Comparison of ENCODE assay signal across 8 cellular contexts in the genomic region with DNA sequence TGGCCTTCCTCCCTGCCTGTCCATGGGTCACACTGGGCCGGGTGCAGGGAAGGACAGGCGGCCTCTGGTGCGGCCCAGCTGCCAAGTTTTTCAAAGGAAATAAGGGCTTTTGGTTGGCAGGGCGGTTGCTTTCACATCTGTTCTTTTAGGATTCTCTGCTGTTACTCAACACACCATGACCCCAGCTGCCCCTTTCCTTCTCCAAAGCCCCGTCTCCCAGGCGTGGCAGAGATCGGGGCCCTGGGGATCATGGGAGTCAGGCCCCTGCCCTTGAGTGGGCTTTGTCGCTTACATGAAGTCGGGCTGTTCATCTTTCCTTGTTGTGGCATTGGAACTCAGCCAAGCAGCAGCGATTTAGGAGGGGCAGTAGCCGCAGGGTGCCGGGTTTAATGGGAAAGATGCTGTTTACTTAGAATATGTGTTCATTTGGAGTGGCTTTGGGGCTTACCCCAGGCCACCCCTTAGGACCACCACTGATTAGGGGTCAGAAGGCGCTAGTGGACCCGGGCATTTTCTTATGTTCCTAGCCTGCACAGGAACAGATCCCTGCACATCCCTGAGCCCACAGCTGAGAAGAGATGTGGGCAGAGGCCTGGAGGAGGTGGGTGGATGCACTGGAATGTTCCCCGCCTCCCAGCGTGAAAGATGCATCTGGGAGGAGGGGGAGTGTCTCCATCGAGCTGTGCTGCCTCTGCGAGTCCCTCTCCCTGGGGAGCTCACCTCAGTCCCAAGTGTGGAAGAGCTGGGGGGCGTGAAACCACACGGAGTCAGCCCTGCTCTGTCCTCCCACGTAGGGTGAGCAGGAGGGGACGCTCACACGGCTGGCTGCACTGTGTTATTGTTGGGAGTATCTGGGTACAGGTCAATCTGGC. TPM values are rescaled to one million over a fixed set of nuclear protein-coding genes. Genes with fewer than 3 reads are reported as not detected.
A peak's percentile ranks its signal among the peaks of the same experiment; 100 is the strongest.
DNase-seq lines count a peak whose midpoint lies in the region; FAIRE-seq and TF ChIP-seq lines count a peak whose summit lies in the region.

No MANE protein-coding gene starts in this region.

- no peak overlapping the region for H3K4ac ChIP-seq in trophoblast cell (ENCODE audit: low read depth, low read length)

- H2AFZ ChIP-seq in trophoblast cell (ENCODE audit: insufficient read depth, low read length, poor library complexity) = no peak overlapping the region

- no peak overlapping the region for H3K14ac ChIP-seq in trophoblast cell (ENCODE audit: low read length)

- no peak overlapping the region for H3K18ac ChIP-seq in trophoblast cell (ENCODE audit: low read length)

- H3K4me1 Mint-ChIP-seq in osteocyte (ENCODE audit: unreplicated experiment) = peaks cover 17% of the 10 kb centered on the region
- peaks cover 34% of the 10 kb centered on the region for H3K4me1 Mint-ChIP-seq in activated T-cell treated with anti-CD3 and anti-CD28 coated beads, Interleukin-2, amount 50 U/mL, for 24 hours (ENCODE audit: low read depth)

- no peaks in the 10 kb centered on the region for H3K27me3 ChIP-seq in trophoblast cell (ENCODE audit: insufficient read depth, low read length)

- peaks cover 3% of the 10 kb centered on the region for H3K36me3 Mint-ChIP-seq in osteocyte (ENCODE audit: unreplicated experiment)
- H3K36me3 Mint-ChIP-seq in activated T-cell treated with anti-CD3 and anti-CD28 coated beads, Interleukin-2, amount 50 U/mL, for 24 hours (ENCODE audit: low read depth) = no peaks in the 10 kb centered on the region

- no peak overlapping the region for H3K4me2 ChIP-seq in trophoblast cell (ENCODE audit: low read length)

- H4K8ac ChIP-seq in trophoblast cell (ENCODE audit: low read depth, low read length) = no peak overlapping the region

- peak overlapping the region; percentile 85 for H3K27ac Mint-ChIP-seq in osteocyte (ENCODE audit: unreplicated experiment)
- H3K27ac Mint-ChIP-seq in activated T-cell treated with anti-CD3 and anti-CD28 coated beads, Interleukin-2, amount 50 U/mL, for 24 hours = no peak overlapping the region

- H3K4me3 ChIP-seq in trophoblast cell (ENCODE audit: low read depth, low read length) = no peak overlapping the region

- H3K36me3 ChIP-seq in trophoblast cell (ENCODE audit: control insufficient read depth in 1 of 2, insufficient read depth in 2 of 2, low read length in 2 of 2) = no peaks in the 10 kb centered on the region

- H4K12ac ChIP-seq in trophoblast cell (ENCODE audit: low read depth, low read length) = no peak overlapping the region

- no peak overlapping the region for H3K23ac ChIP-seq in trophoblast cell (ENCODE audit: low read length)

- H2BK12ac ChIP-seq in trophoblast cell (ENCODE audit: low read length) = no peak overlapping the region

- WGBS in trophoblast cell (ENCODE audit: extremely low coverage, insufficient coverage, insufficient read length) = no CpG with 5 or more reads among the region's 23 CpGs

- no peak for TF ChIP-seq CTCF in osteocyte (IDR thresholded peaks at IDR 0.05)
- no peak for TF ChIP-seq CTCF in D721Med (IDR thresholded peaks at IDR 0.05; ENCODE audit: insufficient read depth, missing control alignments)

- no peak for FAIRE-seq in D721Med (lab: Jason Lieb, UNC)

- peak; percentile 27 for DNase-seq in Daoy (ENCODE audit: low read depth)
- peak; percentile 81 for DNase-seq in NCI-H524 treated with DMSO at 0.1 percent for 48 hours (lab: John Stamatoyannopoulos, UW)
- peak; percentile 43 for DNase-seq in fibroblast of peridontal ligament (ENCODE audit: extremely low read depth)
- DNase-seq in osteocyte (ENCODE audit: extremely low spot score, unreplicated experiment) = peak; percentile 80
- no peak for DNase-seq in D721Med (ENCODE audit: insufficient read length, low spot score)
- DNase-seq in central memory CD4-positive, alpha-beta T cell = no peak
- DNase-seq in trophoblast cell = no peak
- no peak for DNase-seq in activated T-cell treated with anti-CD3 and anti-CD28 coated beads, Interleukin-2, amount 50 U/mL, for 24 hours

- no peak overlapping the region for H2BK120ac ChIP-seq in trophoblast cell (ENCODE audit: insufficient read depth, low read length, poor library complexity)

- no peaks in the 10 kb centered on the region for H3K4me1 ChIP-seq in trophoblast cell (ENCODE audit: control insufficient read depth in 1 of 2, insufficient read depth in 2 of 2, low read length in 2 of 2)

- no peak overlapping the region for H2BK5ac ChIP-seq in trophoblast cell (ENCODE audit: low read depth, low read length, poor library complexity)

- H3K79me1 ChIP-seq in trophoblast cell (ENCODE audit: low read length) = no peaks in the 10 kb centered on the region

- no peak overlapping the region for H3K4me3 Mint-ChIP-seq in osteocyte (ENCODE audit: unreplicated experiment)
- no peak overlapping the region for H3K4me3 Mint-ChIP-seq in activated T-cell treated with anti-CD3 and anti-CD28 coated beads, Interleukin-2, amount 50 U/mL, for 24 hours

- peaks cover 6% of the 10 kb centered on the region for H3K9me3 Mint-ChIP-seq in osteocyte (ENCODE audit: unreplicated experiment)
- peaks cover 2% of the 10 kb centered on the region for H3K9me3 Mint-ChIP-seq in activated T-cell treated with anti-CD3 and anti-CD28 coated beads, Interleukin-2, amount 50 U/mL, for 24 hours

- H3K27ac ChIP-seq in trophoblast cell (ENCODE audit: low read depth, low read length) = no peak overlapping the region

- no peak overlapping the region for H3K9ac ChIP-seq in trophoblast cell (ENCODE audit: low read length)

- H2AK5ac ChIP-seq in trophoblast cell (ENCODE audit: low read length) = no peak overlapping the region

- peaks cover 16% of the 10 kb centered on the region for H3K27me3 Mint-ChIP-seq in osteocyte (ENCODE audit: unreplicated experiment)
- H3K27me3 Mint-ChIP-seq in activated T-cell treated with anti-CD3 and anti-CD28 coated beads, Interleukin-2, amount 50 U/mL, for 24 hours = no peaks in the 10 kb centered on the region

- no peaks in the 10 kb centered on the region for H3K79me2 ChIP-seq in trophoblast cell (ENCODE audit: control insufficient read depth, insufficient read depth, low read length, poor library complexity)

- no peaks in the 10 kb centered on the region for H3K9me3 ChIP-seq in trophoblast cell (ENCODE audit: insufficient read depth, low read depth, low read length)

- no peak overlapping the region for H4K91ac ChIP-seq in trophoblast cell (ENCODE audit: low read depth, low read length)

RNA-seq across cellular contexts. Expression of a gene that starts 6.8 kb away (rescaled TPM):
- total RNA-seq in Daoy (2014; rRNA removed; shearing (Covaris generic)) = 7.2 and 8.7 TPM in 2 replicates
- total RNA-seq in osteocyte = 4.6 TPM in 2 replicates
- 5.7 and 6.0 TPM in 2 replicates for polyA plus RNA-seq in trophoblast cell (2013)

Comparison
In these comparisons a context has a peak if more than half of its experiments do, and no peak if none do; other contexts are left out.
1. DNase-seq: peak in Daoy (single experiment), NCI-H524 treated with DMSO at 0.1 percent for 48 hours (single experiment), fibroblast of peridontal ligament (single experiment) and osteocyte (single experiment); none in D721Med (single experiment), central memory CD4-positive, alpha-beta T cell (single experiment), trophoblast cell (0 of 2) and activated T-cell treated with anti-CD3 and anti-CD28 coated beads, Interleukin-2, amount 50 U/mL, for 24 hours (single experiment).